In genomic region chr6:166341464-166341863, GRCh38 we compare ENCODE assay signal across 1 cellular context.
TF ChIP-seq lines count a peak whose summit lies in the region.

No MANE protein-coding gene starts in this region.

TF ChIP-seq in HEK293, 187 proteins besides CTCF, POLR2A, EP300 and RAD21 (continued from another document):
- TF ChIP-seq, protein P1, sequence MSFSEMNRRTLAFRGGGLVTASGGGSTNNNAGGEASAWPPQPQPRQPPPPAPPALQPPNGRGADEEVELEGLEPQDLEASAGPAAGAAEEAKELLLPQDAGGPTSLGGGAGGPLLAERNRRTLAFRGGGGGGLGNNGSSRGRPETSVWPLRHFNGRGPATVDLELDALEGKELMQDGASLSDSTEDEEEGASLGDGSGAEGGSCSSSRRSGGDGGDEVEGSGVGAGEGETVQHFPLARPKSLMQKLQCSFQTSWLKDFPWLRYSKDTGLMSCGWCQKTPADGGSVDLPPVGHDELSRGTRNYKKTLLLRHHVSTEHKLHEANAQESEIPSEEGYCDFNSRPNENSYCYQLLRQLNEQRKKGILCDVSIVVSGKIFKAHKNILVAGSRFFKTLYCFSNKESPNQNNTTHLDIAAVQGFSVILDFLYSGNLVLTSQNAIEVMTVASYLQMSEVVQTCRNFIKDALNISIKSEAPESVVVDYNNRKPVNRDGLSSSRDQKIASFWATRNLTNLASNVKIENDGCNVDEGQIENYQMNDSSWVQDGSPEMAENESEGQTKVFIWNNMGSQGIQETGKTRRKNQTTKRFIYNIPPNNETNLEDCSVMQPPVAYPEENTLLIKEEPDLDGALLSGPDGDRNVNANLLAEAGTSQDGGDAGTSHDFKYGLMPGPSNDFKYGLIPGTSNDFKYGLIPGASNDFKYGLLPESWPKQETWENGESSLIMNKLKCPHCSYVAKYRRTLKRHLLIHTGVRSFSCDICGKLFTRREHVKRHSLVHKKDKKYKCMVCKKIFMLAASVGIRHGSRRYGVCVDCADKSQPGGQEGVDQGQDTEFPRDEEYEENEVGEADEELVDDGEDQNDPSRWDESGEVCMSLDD (tag by site-specific recombination; IDR thresholded peaks at IDR 0.05): no peak
